8 cellular contexts compared by ENCODE assay signal in the genomic region with DNA sequence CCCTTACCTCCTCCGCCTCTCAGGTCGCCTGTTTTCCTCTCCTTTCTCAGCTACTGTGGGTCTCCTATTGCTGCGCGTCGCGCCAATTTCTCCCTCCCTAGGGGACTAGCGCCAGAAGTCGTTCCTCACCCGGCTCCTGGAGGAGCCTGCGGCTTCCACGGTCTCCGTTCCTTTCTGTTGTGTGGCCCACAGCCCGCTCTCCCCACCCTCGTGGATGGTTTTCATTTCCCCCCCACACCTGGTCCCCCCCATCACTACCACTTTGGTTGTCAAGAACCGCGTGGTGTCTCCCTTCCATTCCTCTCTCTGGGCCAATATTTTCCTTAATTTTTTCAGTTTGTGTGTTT. TPM values are rescaled to one million over a fixed set of nuclear protein-coding genes. Genes with fewer than 3 reads are reported as not detected.
A peak's percentile ranks its signal among the peaks of the same experiment; 100 is the strongest.
DNase-seq lines count a peak whose midpoint lies in the region; ATAC-seq and TF ChIP-seq lines count a peak whose summit lies in the region.

No MANE protein-coding gene starts in this region.

- DNase-seq in GM03348 (ENCODE audit: low spot score) (peak; percentile 45), right atrium auricular region (ENCODE audit: low spot score) (no peak), sciatic nerve (ENCODE audit: low spot score) (no peak), ecto neural progenitor cell (ENCODE audit: low spot score) (no peak), RKO (ENCODE audit: low spot score) (no peak)
- DNase-seq in activated naive CD4-positive, alpha-beta T cell treated with anti-CD3 and anti-CD28 coated beads, Interleukin-2, amount 50 U/mL, for 72 hours (ENCODE audit: low spot score in 2 of 2), result no peak

- H3K27me3 ChIP-seq in right atrium auricular region, result no peaks in the 10 kb centered on the region

- no peaks in the 10 kb centered on the region for H3K9me3 ChIP-seq in right atrium auricular region

- peaks cover 0 to 66% of the 10 kb centered on the region in 2 donors for H3K4me1 ChIP-seq in right atrium auricular region

- intact Hi-C loops in sciatic nerve (cut with DNase I), result no loop called here

- no peaks in the 10 kb centered on the region for H3K9me3 Mint-ChIP-seq in activated naive CD4-positive, alpha-beta T cell treated with anti-CD3 and anti-CD28 coated beads, Interleukin-2, amount 50 U/mL, for 72 hours

- peak overlapping the region; percentile 98 to 99 for H3K27ac Mint-ChIP-seq in activated naive CD4-positive, alpha-beta T cell treated with anti-CD3 and anti-CD28 coated beads, Interleukin-2, amount 50 U/mL, for 72 hours

- H3K4me3 ChIP-seq in right atrium auricular region, result peak overlapping the region; percentile 85 to 93

- H3K27ac ChIP-seq in right atrium auricular region, result peak overlapping the region; percentile 94 to 98

- no peaks in the 10 kb centered on the region for H3K36me3 ChIP-seq in right atrium auricular region

- H3K36me3 Mint-ChIP-seq in activated naive CD4-positive, alpha-beta T cell treated with anti-CD3 and anti-CD28 coated beads, Interleukin-2, amount 50 U/mL, for 72 hours, result peaks cover 28 to 30% of the 10 kb centered on the region in 2 donors

- ATAC-seq in GM19455 (IDR thresholded peaks at IDR 0.05; ENCODE audit: unreplicated experiment) (peak; percentile 29), HG03460 (IDR thresholded peaks at IDR 0.05; ENCODE audit: unreplicated experiment) (peak; percentile 24), sciatic nerve (peak; percentile 43)
- peak; percentile 4 to 11 for ATAC-seq in activated naive CD4-positive, alpha-beta T cell treated with anti-CD3 and anti-CD28 coated beads, Interleukin-2, amount 50 U/mL, for 72 hours

- TF ChIP-seq CTCF in right atrium auricular region (IDR thresholded peaks at IDR 0.05), result no peak

RNA-seq across cellular contexts. Expression of a gene that starts 0.5 kb away (rescaled TPM):
- 10 to 100 TPM; 27.2 to 40.7 TPM for total RNA-seq in activated naive CD4-positive, alpha-beta T cell treated with anti-CD3 and anti-CD28 coated beads, Interleukin-2, amount 50 U/mL, for 72 hours
- total RNA-seq in right atrium auricular region (10 to 100 TPM; 15.6 to 19.0 TPM), sciatic nerve (23.4 TPM)

RNA-seq across cellular contexts. Expression of a gene that starts 0.7 kb away (rescaled TPM):
- 10 to 100 TPM; 11.9 to 17.6 TPM for total RNA-seq in activated naive CD4-positive, alpha-beta T cell treated with anti-CD3 and anti-CD28 coated beads, Interleukin-2, amount 50 U/mL, for 72 hours
- total RNA-seq in right atrium auricular region (10 to 100 TPM in 1 of 2 donors, 1 to 10 TPM in 1; 5.5 to 12.0 TPM), sciatic nerve (6.6 TPM)

RNA-seq across cellular contexts. Expression of a gene that starts 59.7 kb away (rescaled TPM):
- total RNA-seq in activated naive CD4-positive, alpha-beta T cell treated with anti-CD3 and anti-CD28 coated beads, Interleukin-2, amount 50 U/mL, for 72 hours, result 10 to 100 TPM; 18.5 to 30.1 TPM
- total RNA-seq in right atrium auricular region (1 to 10 TPM; 7.9 to 8.5 TPM), sciatic nerve (27.7 TPM)
